In genomic region chr21:14890141-14890540, GRCh38 we compare ENCODE assay signal across 2 cellular contexts.
TF ChIP-seq lines count a peak whose summit lies in the region.

No MANE protein-coding gene starts in this region.

TF ChIP-seq in HepG2, 621 proteins besides CTCF, POLR2A, EP300 and RAD21:
- TF ChIP-seq SIX4 (CRISPR knock-in tag; IDR thresholded peaks at IDR 0.05) (no peak), RFXANK (CRISPR knock-in tag; IDR thresholded peaks at IDR 0.05) (no peak), PRDM10 (CRISPR knock-in tag; IDR thresholded peaks at IDR 0.05; ENCODE audit: low read depth) (peak; percentile 67), ZNF275 (CRISPR knock-in tag; IDR thresholded peaks at IDR 0.05; ENCODE audit: borderline replicate concordance) (no peak)

TF ChIP-seq in endothelial cell of umbilical vein, 7 proteins besides CTCF, POLR2A, EP300 and RAD21:
- TF ChIP-seq EZH2 (IDR thresholded peaks at IDR 0.05; ENCODE audit: borderline replicate concordance, low read depth, low read length, severe bottlenecking) = no peak
- no peak for TF ChIP-seq MYC (IDR thresholded peaks at IDR 0.05; ENCODE audit: low read depth, low read length)
